25 cellular contexts compared by ENCODE assay signal in the genomic region with DNA sequence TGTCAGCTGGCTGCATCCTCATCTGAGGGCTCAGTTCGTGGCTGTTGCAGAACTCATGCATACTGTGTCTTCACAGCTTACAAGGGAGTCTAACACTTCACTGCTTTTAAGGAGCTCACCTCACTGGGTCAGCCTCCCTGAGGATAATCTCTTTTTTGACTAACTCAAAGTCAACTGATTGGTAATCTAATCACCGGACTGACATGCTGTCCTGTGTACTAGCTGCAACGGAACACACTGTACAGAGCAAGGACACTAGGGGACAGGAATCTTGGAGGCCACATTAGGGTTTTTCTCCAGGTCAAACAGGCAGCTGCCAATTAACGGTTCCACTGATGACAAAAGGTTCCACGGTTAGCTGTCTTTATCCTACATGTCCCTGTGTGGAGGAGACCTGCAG.
"Had no signal": no experiment of that assay in that cellular context is flagged by ENCODE, and none has a peak within 500 bp of the region (broad histone marks: within the 10 kb centered on the region; RNA-seq: fewer than 3 reads in every experiment).

No MANE protein-coding gene starts in this region.

- H3K4me1 Mint-ChIP-seq: activated CD4-positive, alpha-beta T cell treated with anti-CD3 and anti-CD28 coated beads for 36 hours; activated CD4-positive, alpha-beta T cell treated with anti-CD3 and anti-CD28 coated beads, Interleukin-2, amount 10 ng/mL, durations not matched to agents 7 days and 5 days; activated naive CD4-positive, alpha-beta T cell treated with anti-CD3 and anti-CD28 coated beads, Interleukin-2, amount 50 U/mL, for 24 hours; activated naive CD8-positive, alpha-beta T cell treated with anti-CD3 and anti-CD28 coated beads, Interleukin-2, amount 10 ng/mL, durations not matched to agents 7 days and 5 days; central memory CD8-positive, alpha-beta T cell; WTC11 had no signal

- H3K4me3 Mint-ChIP-seq: activated CD4-positive, alpha-beta T cell treated with anti-CD3 and anti-CD28 coated beads for 36 hours; activated CD4-positive, alpha-beta T cell treated with anti-CD3 and anti-CD28 coated beads, Interleukin-2, amount 10 ng/mL, durations not matched to agents 7 days and 5 days; activated CD8-positive, alpha-beta T cell treated with anti-CD3 and anti-CD28 coated beads, Interleukin-2, amount 10 ng/mL, durations not matched to agents 7 days and 5 days; activated naive CD4-positive, alpha-beta T cell treated with anti-CD3 and anti-CD28 coated beads, Interleukin-2, amount 50 U/mL, for 24 hours; activated naive CD8-positive, alpha-beta T cell treated with anti-CD3 and anti-CD28 coated beads, Interleukin-2, amount 10 ng/mL, durations not matched to agents 7 days and 5 days; activated T-cell treated with anti-CD3 and anti-CD28 coated beads, Interleukin-2, amount 50 U/mL, for 24 hours; central memory CD8-positive, alpha-beta T cell; T-helper 1 cell treated with Interleukin-12 subunit alpha and Interleukin-12 subunit beta and Interleukin-4 antibody, amounts not matched to agents 30 μg/mL and 1 μg/mL, for 36 hours; T-helper 2 cell treated with Interferon-gamma antibody and Interleukin-4, amounts not matched to agents 5 μg/mL and 100 μg/mL, for 36 hours; WTC11 had no signal

- H3K27ac Mint-ChIP-seq: activated CD4-positive, alpha-beta T cell treated with anti-CD3 and anti-CD28 coated beads for 36 hours; activated CD4-positive, alpha-beta T cell treated with anti-CD3 and anti-CD28 coated beads, Interleukin-2, amount 10 ng/mL, durations not matched to agents 7 days and 5 days; activated CD8-positive, alpha-beta T cell treated with anti-CD3 and anti-CD28 coated beads, Interleukin-2, amount 10 ng/mL, durations not matched to agents 7 days and 5 days; activated naive CD4-positive, alpha-beta T cell treated with anti-CD3 and anti-CD28 coated beads, Interleukin-2, amount 50 U/mL, for 24 hours; activated naive CD8-positive, alpha-beta T cell treated with anti-CD3 and anti-CD28 coated beads, Interleukin-2, amount 10 ng/mL, durations not matched to agents 7 days and 5 days; activated T-cell treated with anti-CD3 and anti-CD28 coated beads, Interleukin-2, amount 50 U/mL, for 24 hours; activated T-helper 2 cell treated with anti-CD3 and anti-CD28 coated beads, Interferon-gamma antibody, Interleukin-2, Interleukin-4, amounts not matched to agents 10 μg/mL and 5 μg/mL and 100 μg/mL, durations not matched to agents 14 hours and 24 hours and 36 hours; T-helper 1 cell treated with Interleukin-12 subunit alpha and Interleukin-12 subunit beta and Interleukin-4 antibody, amounts not matched to agents 30 μg/mL and 1 μg/mL, for 36 hours; T-helper 2 cell treated with Interferon-gamma antibody and Interleukin-4, amounts not matched to agents 5 μg/mL and 100 μg/mL, for 36 hours; WTC11 had no signal

- H3K27me3 ChIP-seq: ascending aorta, cardiac muscle cell had no signal

- H3K36me3 Mint-ChIP-seq: activated naive CD4-positive, alpha-beta T cell treated with anti-CD3 and anti-CD28 coated beads, Interleukin-2, amount 50 U/mL, for 24 hours; activated naive CD8-positive, alpha-beta T cell treated with anti-CD3 and anti-CD28 coated beads, Interleukin-2, amount 10 ng/mL, durations not matched to agents 7 days and 5 days had no signal

- H3K4me1 ChIP-seq: ascending aorta had no signal

- H3K36me3 ChIP-seq: ascending aorta, cardiac muscle cell had no signal

- H3K27ac ChIP-seq: ascending aorta, cardiac muscle cell had no signal

- DNase-seq: activated CD4-positive, alpha-beta T cell treated with anti-CD3 and anti-CD28 coated beads for 36 hours; activated CD4-positive, alpha-beta T cell treated with anti-CD3 and anti-CD28 coated beads, Interleukin-2, amount 10 ng/mL, durations not matched to agents 7 days and 5 days; activated CD4-positive, alpha-beta T cell treated with anti-CD3 and anti-CD28 coated beads, Interleukin-2, amount 50 U/mL, for 48 hours; activated CD8-positive, alpha-beta T cell treated with anti-CD3 and anti-CD28 coated beads, Interleukin-2, amount 10 ng/mL, durations not matched to agents 7 days and 5 days; activated gamma-delta T cell; activated naive CD4-positive, alpha-beta T cell treated with Interleukin-2 at 50 U/mL for 16 hours; activated naive CD8-positive, alpha-beta T cell treated with anti-CD3 and anti-CD28 coated beads, Interleukin-2, amount 10 ng/mL, durations not matched to agents 7 days and 5 days; activated T-cell treated with anti-CD3 and anti-CD28 coated beads, Interleukin-2, amount 50 U/mL, for 24 hours; amygdala; KG1; NCI-H1105; NCI-H1436; NCI-H1694; NCI-H2029; NCI-H345; NCI-H524 treated with DMSO at 0.1 percent for 48 hours; SK-N-SH had no signal

- H3K4me3 ChIP-seq: ascending aorta, cardiac muscle cell had no signal

- H3K4me2 ChIP-seq: SK-N-SH had no signal

- H3K9ac ChIP-seq: SK-N-SH had no signal

- H3K27me3 Mint-ChIP-seq: activated CD4-positive, alpha-beta T cell treated with anti-CD3 and anti-CD28 coated beads for 36 hours; activated CD4-positive, alpha-beta T cell treated with anti-CD3 and anti-CD28 coated beads, Interleukin-2, amount 10 ng/mL, durations not matched to agents 7 days and 5 days; activated naive CD4-positive, alpha-beta T cell treated with anti-CD3 and anti-CD28 coated beads, Interleukin-2, amount 50 U/mL, for 24 hours; activated naive CD8-positive, alpha-beta T cell treated with anti-CD3 and anti-CD28 coated beads, Interleukin-2, amount 10 ng/mL, durations not matched to agents 7 days and 5 days; activated T-cell treated with anti-CD3 and anti-CD28 coated beads, Interleukin-2, amount 50 U/mL, for 24 hours; central memory CD8-positive, alpha-beta T cell had no signal
